ENCODE assay signal across 14 cellular contexts in genomic region chr3:114608293-114608692, GRCh38.
A peak's percentile ranks its signal among the peaks of the same experiment; 100 is the strongest.
DNase-seq lines count a peak whose midpoint lies in the region; TF ChIP-seq lines count a peak whose summit lies in the region.
"Had no signal": no experiment of that assay in that cellular context is flagged by ENCODE, and none has a peak within 500 bp of the region (broad histone marks: within the 10 kb centered on the region; RNA-seq: fewer than 3 reads in every experiment).

No MANE protein-coding gene starts in this region.

- no peaks in the 10 kb centered on the region for H3K27me3 Mint-ChIP-seq in osteocyte (ENCODE audit: unreplicated experiment)

- peak overlapping the region; percentile 35 for H3K27ac Mint-ChIP-seq in osteocyte (ENCODE audit: unreplicated experiment)
- H3K27ac Mint-ChIP-seq: activated T-helper 2 cell treated with anti-CD3 and anti-CD28 coated beads, Interferon-gamma antibody, Interleukin-2, Interleukin-4, amounts not matched to agents 10 μg/mL and 5 μg/mL and 100 μg/mL, durations not matched to agents 14 hours and 24 hours and 36 hours; T-helper 1 cell treated with Interleukin-12 subunit alpha and Interleukin-12 subunit beta and Interleukin-4 antibody, amounts not matched to agents 30 μg/mL and 1 μg/mL, for 36 hours had no signal

- no peaks in the 10 kb centered on the region for H3K9me3 Mint-ChIP-seq in osteocyte (ENCODE audit: unreplicated experiment)
- H3K9me3 Mint-ChIP-seq: activated T-helper 2 cell treated with anti-CD3 and anti-CD28 coated beads, Interferon-gamma antibody, Interleukin-2, Interleukin-4, amounts not matched to agents 10 μg/mL and 5 μg/mL and 100 μg/mL, durations not matched to agents 14 hours and 24 hours and 36 hours; T-helper 1 cell treated with Interleukin-12 subunit alpha and Interleukin-12 subunit beta and Interleukin-4 antibody, amounts not matched to agents 30 μg/mL and 1 μg/mL, for 36 hours had no signal

- H3K27ac ChIP-seq in RWPE1 = no peak overlapping the region
- H3K27ac ChIP-seq: esophagus muscularis mucosa had no signal

- DNase-seq in ELR (ENCODE audit: low read depth) (peak; percentile 93), RWPE1 (ENCODE audit: low spot score) (peak; percentile 47), epithelial cell of proximal tubule (ENCODE audit: low read depth) (peak; percentile 87), osteocyte (ENCODE audit: extremely low spot score, unreplicated experiment) (no peak), NCI-H1436 treated with DMSO at 0.1 percent for 48 hours (lab: John Stamatoyannopoulos, UW) (no peak), H7 (no peak), Kasumi-1 (lab: John Stamatoyannopoulos, UW) (no peak), NAMALWA (ENCODE audit: low spot score) (no peak)
- DNase-seq: activated CD4-positive, alpha-beta T cell treated with anti-CD3 and anti-CD28 coated beads for 48 hours; caudate nucleus; left cardiac atrium had no signal

- no peaks in the 10 kb centered on the region for H3K27me3 ChIP-seq in H7 (ENCODE audit: control insufficient read depth, insufficient read depth, low read length)
- H3K27me3 ChIP-seq: esophagus muscularis mucosa had no signal

- H3K4me3 ChIP-seq in epithelial cell of proximal tubule (ENCODE audit: low read depth, low read length) (no peak overlapping the region), H7 (ENCODE audit: insufficient read depth, low read depth, low read length) (no peak overlapping the region)
- H3K4me3 ChIP-seq: esophagus muscularis mucosa had no signal

- TF ChIP-seq CTCF in RWPE1 (conservative IDR thresholded peaks at IDR 0.05; ENCODE audit: low read depth) (no peak), epithelial cell of proximal tubule (conservative IDR thresholded peaks at IDR 0.05; ENCODE audit: low read depth, low read length) (no peak), osteocyte (IDR thresholded peaks at IDR 0.05) (no peak)

- H3K36me3 ChIP-seq in H7 (replicated peaks; ENCODE audit: control insufficient read depth, insufficient read depth, low read length) = no peaks in the 10 kb centered on the region
- H3K36me3 ChIP-seq: esophagus muscularis mucosa had no signal

- H3K36me3 Mint-ChIP-seq in osteocyte (ENCODE audit: unreplicated experiment) = no peaks in the 10 kb centered on the region

- peaks cover 17% of the 10 kb centered on the region for H3K4me1 Mint-ChIP-seq in osteocyte (ENCODE audit: unreplicated experiment)

- CTCF ChIA-PET in RWPE1 (lab: Yijun Ruan, JAX) = no interaction called here

- H3K4me3 Mint-ChIP-seq in osteocyte (ENCODE audit: unreplicated experiment) = no peak overlapping the region
- H3K4me3 Mint-ChIP-seq: T-helper 1 cell treated with Interleukin-12 subunit alpha and Interleukin-12 subunit beta and Interleukin-4 antibody, amounts not matched to agents 30 μg/mL and 1 μg/mL, for 36 hours had no signal

- POLR2A ChIA-PET in RWPE1 (lab: Yijun Ruan, JAX; ENCODE audit: low non-redundant PET) = interaction anchor here (0.8 kb wide), 1 partner anchor 10 kb away, joined by 3 read pairs; no protein-coding TSS in a partner anchor

Comparison
In these comparisons a context has a peak if more than half of its experiments do, and no peak if none do; other contexts are left out.
1. DNase-seq: peak in ELR (single experiment), RWPE1 (single experiment) and epithelial cell of proximal tubule (single experiment); none in osteocyte (single experiment), NCI-H1436 treated with DMSO at 0.1 percent for 48 hours (single experiment), H7 (single experiment), Kasumi-1 (0 of 2) and NAMALWA (single experiment).